Comparison of ENCODE assay signal across 1 cellular context in genomic region chr2:39065616-39066015, GRCh38.
TF ChIP-seq lines count a peak whose summit lies in the region.

No MANE protein-coding gene starts in this region.

TF ChIP-seq in WTC11, 78 proteins besides CTCF, POLR2A, EP300 and RAD21 (continued from another document):
- TF ChIP-seq AFF4 (CRISPR knock-in tag; IDR thresholded peaks at IDR 0.05; ENCODE audit: borderline replicate concordance) = no peak
- TF ChIP-seq IRF2 (CRISPR knock-in tag; IDR thresholded peaks at IDR 0.05; ENCODE audit: borderline replicate concordance, low read depth) = no peak
- no peak for TF ChIP-seq JAZF1 (CRISPR knock-in tag; IDR thresholded peaks at IDR 0.05)
- TF ChIP-seq E2F4 (CRISPR knock-in tag; IDR thresholded peaks at IDR 0.05; ENCODE audit: borderline replicate concordance, low read depth) = no peak
- TF ChIP-seq SOX15 (CRISPR knock-in tag; IDR thresholded peaks at IDR 0.05) = no peak
- TF ChIP-seq KAT7 (CRISPR knock-in tag; IDR thresholded peaks at IDR 0.05; ENCODE audit: borderline replicate concordance) = no peak
- no peak for TF ChIP-seq SMAD4 (CRISPR knock-in tag; IDR thresholded peaks at IDR 0.05)
- TF ChIP-seq ZNF423 (CRISPR knock-in tag; IDR thresholded peaks at IDR 0.05) = no peak
- no peak for TF ChIP-seq NR3C1 (CRISPR knock-in tag; conservative IDR thresholded peaks at IDR 0.05; ENCODE audit: low read depth)
- no peak for TF ChIP-seq FOXK1 (CRISPR knock-in tag; IDR thresholded peaks at IDR 0.05)
- TF ChIP-seq FOXP1 (CRISPR knock-in tag; IDR thresholded peaks at IDR 0.05; ENCODE audit: borderline replicate concordance) = no peak
- no peak for TF ChIP-seq RORB (CRISPR knock-in tag; IDR thresholded peaks at IDR 0.05)
- no peak for TF ChIP-seq CDX4 (CRISPR knock-in tag; IDR thresholded peaks at IDR 0.05; ENCODE audit: borderline replicate concordance)
- TF ChIP-seq ZNF281 (CRISPR knock-in tag; IDR thresholded peaks at IDR 0.05) = no peak
- no peak for TF ChIP-seq GRHL2 (CRISPR knock-in tag; IDR thresholded peaks at IDR 0.05; ENCODE audit: insufficient replicate concordance, severe bottlenecking)
